In the genomic region with DNA sequence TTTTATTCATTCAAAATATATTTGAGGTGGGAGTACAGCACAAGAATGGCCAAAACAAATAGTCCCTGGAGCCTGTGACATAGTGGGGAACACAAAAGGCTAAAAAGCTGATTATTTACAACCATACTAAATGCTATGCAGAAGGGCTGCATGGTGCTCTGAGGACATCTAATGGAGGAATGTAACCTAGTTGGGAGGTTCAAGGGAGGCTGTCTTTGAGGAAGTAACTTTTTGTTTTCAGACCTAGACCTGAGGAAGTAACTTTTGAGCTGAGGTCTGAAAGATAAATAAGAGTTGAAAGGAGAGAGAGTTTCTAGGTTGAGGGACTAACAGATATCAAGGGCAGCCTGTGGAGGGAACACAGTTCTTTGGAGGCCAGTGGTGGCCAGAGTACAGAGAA, we compare ENCODE assay signal across 1 cellular context.
TF ChIP-seq lines count a peak whose summit lies in the region.

No MANE protein-coding gene starts in this region.

TF ChIP-seq in K562, 482 proteins besides CTCF, POLR2A, EP300 and RAD21 (continued from another document and continues in another):
- TF ChIP-seq, protein P1, sequence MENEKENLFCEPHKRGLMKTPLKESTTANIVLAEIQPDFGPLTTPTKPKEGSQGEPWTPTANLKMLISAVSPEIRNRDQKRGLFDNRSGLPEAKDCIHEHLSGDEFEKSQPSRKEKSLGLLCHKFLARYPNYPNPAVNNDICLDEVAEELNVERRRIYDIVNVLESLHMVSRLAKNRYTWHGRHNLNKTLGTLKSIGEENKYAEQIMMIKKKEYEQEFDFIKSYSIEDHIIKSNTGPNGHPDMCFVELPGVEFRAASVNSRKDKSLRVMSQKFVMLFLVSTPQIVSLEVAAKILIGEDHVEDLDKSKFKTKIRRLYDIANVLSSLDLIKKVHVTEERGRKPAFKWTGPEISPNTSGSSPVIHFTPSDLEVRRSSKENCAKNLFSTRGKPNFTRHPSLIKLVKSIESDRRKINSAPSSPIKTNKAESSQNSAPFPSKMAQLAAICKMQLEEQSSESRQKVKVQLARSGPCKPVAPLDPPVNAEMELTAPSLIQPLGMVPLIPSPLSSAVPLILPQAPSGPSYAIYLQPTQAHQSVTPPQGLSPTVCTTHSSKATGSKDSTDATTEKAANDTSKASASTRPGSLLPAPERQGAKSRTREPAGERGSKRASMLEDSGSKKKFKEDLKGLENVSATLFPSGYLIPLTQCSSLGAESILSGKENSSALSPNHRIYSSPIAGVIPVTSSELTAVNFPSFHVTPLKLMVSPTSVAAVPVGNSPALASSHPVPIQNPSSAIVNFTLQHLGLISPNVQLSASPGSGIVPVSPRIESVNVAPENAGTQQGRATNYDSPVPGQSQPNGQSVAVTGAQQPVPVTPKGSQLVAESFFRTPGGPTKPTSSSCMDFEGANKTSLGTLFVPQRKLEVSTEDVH (IDR thresholded peaks at IDR 0.05; ENCODE audit: low read depth, partially characterized antibody): no peak
- TF ChIP-seq SUPT5H (IDR thresholded peaks at IDR 0.05) (no peak), KAT8 (IDR thresholded peaks at IDR 0.05; ENCODE audit: low read depth) (no peak), ZNF408 (CRISPR knock-in tag; IDR thresholded peaks at IDR 0.05; ENCODE audit: low read depth) (no peak), FOXA3 (CRISPR knock-in tag; conservative IDR thresholded peaks at IDR 0.05 in 1 of 2, IDR thresholded peaks at IDR 0.05 in 1 of 2) (peak in 1 of 2 experiments; percentile 58; a peak in 1 of 4 replicates), TCF3 (CRISPR knock-in tag; IDR thresholded peaks at IDR 0.05) (peak; percentile 29; the same call in 1 of the 2 replicates), NFATC3 (IDR thresholded peaks at IDR 0.05) (no peak), SMC3 (conservative IDR thresholded peaks at IDR 0.05; ENCODE audit: insufficient read depth, low read depth, low read length) (peak; percentile 93), ATF1 (CRISPR knock-in tag; IDR thresholded peaks at IDR 0.05) (no peak), ATF1 (tag; IDR thresholded peaks at IDR 0.05) (no peak), JUND (IDR thresholded peaks at IDR 0.05; ENCODE audit: borderline replicate concordance, low read depth, low read length) (no peak; the same call in 1 of the 2 replicates), JUND (tag; IDR thresholded peaks at IDR 0.05; ENCODE audit: borderline replicate concordance, low read depth, low read length) (peak; percentile 36; the same call in 1 of the 3 replicates), JUN (IDR thresholded peaks at IDR 0.05; ENCODE audit: borderline replicate concordance, low read depth, low read length) (no peak), JUN (CRISPR knock-in tag; IDR thresholded peaks at IDR 0.05; ENCODE audit: borderline replicate concordance) (no peak), ZNF324 (CRISPR knock-in tag; IDR thresholded peaks at IDR 0.05) (no peak), ZNF696 (CRISPR knock-in tag; conservative IDR thresholded peaks at IDR 0.05) (no peak), MBD2 (IDR thresholded peaks at IDR 0.05; ENCODE audit: borderline replicate concordance, low read depth) (no peak), ILK (tag; IDR thresholded peaks at IDR 0.05; ENCODE audit: borderline replicate concordance, low read depth) (no peak), SP1 (CRISPR knock-in tag; IDR thresholded peaks at IDR 0.05) (peak; percentile 27; the same call in 1 of the 2 replicates), KDM2B (CRISPR knock-in tag; IDR thresholded peaks at IDR 0.05) (no peak), MEF2D (tag; conservative IDR thresholded peaks at IDR 0.05; ENCODE audit: low read depth) (no peak), ZNF175 (CRISPR knock-in tag; IDR thresholded peaks at IDR 0.05; ENCODE audit: low read depth) (no peak), KLF6 (CRISPR knock-in tag; IDR thresholded peaks at IDR 0.05; ENCODE audit: borderline replicate concordance) (no peak), HDGF (IDR thresholded peaks at IDR 0.05) (no peak), POLR2B (IDR thresholded peaks at IDR 0.05; ENCODE audit: low read depth, partially characterized antibody) (no peak), HNRNPK (IDR thresholded peaks at IDR 0.05; ENCODE audit: low read depth, low read length, poor library complexity, severe bottlenecking) (no peak), BRF1 (IDR thresholded peaks at IDR 0.05; ENCODE audit: borderline replicate concordance, extremely low read depth, insufficient read length) (no peak)
- TF ChIP-seq, protein P2, sequence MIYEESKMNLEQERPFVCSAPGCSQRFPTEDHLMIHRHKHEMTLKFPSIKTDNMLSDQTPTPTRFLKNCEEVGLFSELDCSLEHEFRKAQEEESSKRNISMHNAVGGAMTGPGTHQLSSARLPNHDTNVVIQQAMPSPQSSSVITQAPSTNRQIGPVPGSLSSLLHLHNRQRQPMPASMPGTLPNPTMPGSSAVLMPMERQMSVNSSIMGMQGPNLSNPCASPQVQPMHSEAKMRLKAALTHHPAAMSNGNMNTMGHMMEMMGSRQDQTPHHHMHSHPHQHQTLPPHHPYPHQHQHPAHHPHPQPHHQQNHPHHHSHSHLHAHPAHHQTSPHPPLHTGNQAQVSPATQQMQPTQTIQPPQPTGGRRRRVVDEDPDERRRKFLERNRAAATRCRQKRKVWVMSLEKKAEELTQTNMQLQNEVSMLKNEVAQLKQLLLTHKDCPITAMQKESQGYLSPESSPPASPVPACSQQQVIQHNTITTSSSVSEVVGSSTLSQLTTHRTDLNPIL (CRISPR knock-in tag; IDR thresholded peaks at IDR 0.05): no peak
- TF ChIP-seq, protein P3, sequence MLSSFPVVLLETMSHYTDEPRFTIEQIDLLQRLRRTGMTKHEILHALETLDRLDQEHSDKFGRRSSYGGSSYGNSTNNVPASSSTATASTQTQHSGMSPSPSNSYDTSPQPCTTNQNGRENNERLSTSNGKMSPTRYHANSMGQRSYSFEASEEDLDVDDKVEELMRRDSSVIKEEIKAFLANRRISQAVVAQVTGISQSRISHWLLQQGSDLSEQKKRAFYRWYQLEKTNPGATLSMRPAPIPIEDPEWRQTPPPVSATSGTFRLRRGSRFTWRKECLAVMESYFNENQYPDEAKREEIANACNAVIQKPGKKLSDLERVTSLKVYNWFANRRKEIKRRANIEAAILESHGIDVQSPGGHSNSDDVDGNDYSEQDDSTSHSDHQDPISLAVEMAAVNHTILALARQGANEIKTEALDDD (IDR thresholded peaks at IDR 0.05): peak; percentile 91
- TF ChIP-seq, protein P4, sequence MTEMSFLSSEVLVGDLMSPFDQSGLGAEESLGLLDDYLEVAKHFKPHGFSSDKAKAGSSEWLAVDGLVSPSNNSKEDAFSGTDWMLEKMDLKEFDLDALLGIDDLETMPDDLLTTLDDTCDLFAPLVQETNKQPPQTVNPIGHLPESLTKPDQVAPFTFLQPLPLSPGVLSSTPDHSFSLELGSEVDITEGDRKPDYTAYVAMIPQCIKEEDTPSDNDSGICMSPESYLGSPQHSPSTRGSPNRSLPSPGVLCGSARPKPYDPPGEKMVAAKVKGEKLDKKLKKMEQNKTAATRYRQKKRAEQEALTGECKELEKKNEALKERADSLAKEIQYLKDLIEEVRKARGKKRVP (CRISPR knock-in tag; IDR thresholded peaks at IDR 0.05): no peak
- TF ChIP-seq, protein P5, sequence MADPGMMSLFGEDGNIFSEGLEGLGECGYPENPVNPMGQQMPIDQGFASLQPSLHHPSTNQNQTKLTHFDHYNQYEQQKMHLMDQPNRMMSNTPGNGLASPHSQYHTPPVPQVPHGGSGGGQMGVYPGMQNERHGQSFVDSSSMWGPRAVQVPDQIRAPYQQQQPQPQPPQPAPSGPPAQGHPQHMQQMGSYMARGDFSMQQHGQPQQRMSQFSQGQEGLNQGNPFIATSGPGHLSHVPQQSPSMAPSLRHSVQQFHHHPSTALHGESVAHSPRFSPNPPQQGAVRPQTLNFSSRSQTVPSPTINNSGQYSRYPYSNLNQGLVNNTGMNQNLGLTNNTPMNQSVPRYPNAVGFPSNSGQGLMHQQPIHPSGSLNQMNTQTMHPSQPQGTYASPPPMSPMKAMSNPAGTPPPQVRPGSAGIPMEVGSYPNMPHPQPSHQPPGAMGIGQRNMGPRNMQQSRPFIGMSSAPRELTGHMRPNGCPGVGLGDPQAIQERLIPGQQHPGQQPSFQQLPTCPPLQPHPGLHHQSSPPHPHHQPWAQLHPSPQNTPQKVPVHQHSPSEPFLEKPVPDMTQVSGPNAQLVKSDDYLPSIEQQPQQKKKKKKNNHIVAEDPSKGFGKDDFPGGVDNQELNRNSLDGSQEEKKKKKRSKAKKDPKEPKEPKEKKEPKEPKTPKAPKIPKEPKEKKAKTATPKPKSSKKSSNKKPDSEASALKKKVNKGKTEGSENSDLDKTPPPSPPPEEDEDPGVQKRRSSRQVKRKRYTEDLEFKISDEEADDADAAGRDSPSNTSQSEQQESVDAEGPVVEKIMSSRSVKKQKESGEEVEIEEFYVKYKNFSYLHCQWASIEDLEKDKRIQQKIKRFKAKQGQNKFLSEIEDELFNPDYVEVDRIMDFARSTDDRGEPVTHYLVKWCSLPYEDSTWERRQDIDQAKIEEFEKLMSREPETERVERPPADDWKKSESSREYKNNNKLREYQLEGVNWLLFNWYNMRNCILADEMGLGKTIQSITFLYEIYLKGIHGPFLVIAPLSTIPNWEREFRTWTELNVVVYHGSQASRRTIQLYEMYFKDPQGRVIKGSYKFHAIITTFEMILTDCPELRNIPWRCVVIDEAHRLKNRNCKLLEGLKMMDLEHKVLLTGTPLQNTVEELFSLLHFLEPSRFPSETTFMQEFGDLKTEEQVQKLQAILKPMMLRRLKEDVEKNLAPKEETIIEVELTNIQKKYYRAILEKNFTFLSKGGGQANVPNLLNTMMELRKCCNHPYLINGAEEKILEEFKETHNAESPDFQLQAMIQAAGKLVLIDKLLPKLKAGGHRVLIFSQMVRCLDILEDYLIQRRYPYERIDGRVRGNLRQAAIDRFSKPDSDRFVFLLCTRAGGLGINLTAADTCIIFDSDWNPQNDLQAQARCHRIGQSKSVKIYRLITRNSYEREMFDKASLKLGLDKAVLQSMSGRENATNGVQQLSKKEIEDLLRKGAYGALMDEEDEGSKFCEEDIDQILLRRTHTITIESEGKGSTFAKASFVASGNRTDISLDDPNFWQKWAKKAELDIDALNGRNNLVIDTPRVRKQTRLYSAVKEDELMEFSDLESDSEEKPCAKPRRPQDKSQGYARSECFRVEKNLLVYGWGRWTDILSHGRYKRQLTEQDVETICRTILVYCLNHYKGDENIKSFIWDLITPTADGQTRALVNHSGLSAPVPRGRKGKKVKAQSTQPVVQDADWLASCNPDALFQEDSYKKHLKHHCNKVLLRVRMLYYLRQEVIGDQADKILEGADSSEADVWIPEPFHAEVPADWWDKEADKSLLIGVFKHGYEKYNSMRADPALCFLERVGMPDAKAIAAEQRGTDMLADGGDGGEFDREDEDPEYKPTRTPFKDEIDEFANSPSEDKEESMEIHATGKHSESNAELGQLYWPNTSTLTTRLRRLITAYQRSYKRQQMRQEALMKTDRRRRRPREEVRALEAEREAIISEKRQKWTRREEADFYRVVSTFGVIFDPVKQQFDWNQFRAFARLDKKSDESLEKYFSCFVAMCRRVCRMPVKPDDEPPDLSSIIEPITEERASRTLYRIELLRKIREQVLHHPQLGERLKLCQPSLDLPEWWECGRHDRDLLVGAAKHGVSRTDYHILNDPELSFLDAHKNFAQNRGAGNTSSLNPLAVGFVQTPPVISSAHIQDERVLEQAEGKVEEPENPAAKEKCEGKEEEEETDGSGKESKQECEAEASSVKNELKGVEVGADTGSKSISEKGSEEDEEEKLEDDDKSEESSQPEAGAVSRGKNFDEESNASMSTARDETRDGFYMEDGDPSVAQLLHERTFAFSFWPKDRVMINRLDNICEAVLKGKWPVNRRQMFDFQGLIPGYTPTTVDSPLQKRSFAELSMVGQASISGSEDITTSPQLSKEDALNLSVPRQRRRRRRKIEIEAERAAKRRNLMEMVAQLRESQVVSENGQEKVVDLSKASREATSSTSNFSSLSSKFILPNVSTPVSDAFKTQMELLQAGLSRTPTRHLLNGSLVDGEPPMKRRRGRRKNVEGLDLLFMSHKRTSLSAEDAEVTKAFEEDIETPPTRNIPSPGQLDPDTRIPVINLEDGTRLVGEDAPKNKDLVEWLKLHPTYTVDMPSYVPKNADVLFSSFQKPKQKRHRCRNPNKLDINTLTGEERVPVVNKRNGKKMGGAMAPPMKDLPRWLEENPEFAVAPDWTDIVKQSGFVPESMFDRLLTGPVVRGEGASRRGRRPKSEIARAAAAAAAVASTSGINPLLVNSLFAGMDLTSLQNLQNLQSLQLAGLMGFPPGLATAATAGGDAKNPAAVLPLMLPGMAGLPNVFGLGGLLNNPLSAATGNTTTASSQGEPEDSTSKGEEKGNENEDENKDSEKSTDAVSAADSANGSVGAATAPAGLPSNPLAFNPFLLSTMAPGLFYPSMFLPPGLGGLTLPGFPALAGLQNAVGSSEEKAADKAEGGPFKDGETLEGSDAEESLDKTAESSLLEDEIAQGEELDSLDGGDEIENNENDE (IDR thresholded peaks at IDR 0.05; ENCODE audit: low read depth, low read length): no peak
- TF ChIP-seq, protein P6, sequence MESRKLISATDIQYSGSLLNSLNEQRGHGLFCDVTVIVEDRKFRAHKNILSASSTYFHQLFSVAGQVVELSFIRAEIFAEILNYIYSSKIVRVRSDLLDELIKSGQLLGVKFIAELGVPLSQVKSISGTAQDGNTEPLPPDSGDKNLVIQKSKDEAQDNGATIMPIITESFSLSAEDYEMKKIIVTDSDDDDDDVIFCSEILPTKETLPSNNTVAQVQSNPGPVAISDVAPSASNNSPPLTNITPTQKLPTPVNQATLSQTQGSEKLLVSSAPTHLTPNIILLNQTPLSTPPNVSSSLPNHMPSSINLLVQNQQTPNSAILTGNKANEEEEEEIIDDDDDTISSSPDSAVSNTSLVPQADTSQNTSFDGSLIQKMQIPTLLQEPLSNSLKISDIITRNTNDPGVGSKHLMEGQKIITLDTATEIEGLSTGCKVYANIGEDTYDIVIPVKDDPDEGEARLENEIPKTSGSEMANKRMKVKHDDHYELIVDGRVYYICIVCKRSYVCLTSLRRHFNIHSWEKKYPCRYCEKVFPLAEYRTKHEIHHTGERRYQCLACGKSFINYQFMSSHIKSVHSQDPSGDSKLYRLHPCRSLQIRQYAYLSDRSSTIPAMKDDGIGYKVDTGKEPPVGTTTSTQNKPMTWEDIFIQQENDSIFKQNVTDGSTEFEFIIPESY (CRISPR knock-in tag; IDR thresholded peaks at IDR 0.05): no peak
- TF ChIP-seq, protein P7, sequence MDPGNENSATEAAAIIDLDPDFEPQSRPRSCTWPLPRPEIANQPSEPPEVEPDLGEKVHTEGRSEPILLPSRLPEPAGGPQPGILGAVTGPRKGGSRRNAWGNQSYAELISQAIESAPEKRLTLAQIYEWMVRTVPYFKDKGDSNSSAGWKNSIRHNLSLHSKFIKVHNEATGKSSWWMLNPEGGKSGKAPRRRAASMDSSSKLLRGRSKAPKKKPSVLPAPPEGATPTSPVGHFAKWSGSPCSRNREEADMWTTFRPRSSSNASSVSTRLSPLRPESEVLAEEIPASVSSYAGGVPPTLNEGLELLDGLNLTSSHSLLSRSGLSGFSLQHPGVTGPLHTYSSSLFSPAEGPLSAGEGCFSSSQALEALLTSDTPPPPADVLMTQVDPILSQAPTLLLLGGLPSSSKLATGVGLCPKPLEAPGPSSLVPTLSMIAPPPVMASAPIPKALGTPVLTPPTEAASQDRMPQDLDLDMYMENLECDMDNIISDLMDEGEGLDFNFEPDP (CRISPR knock-in tag; IDR thresholded peaks at IDR 0.05): no peak
- TF ChIP-seq, protein P8, sequence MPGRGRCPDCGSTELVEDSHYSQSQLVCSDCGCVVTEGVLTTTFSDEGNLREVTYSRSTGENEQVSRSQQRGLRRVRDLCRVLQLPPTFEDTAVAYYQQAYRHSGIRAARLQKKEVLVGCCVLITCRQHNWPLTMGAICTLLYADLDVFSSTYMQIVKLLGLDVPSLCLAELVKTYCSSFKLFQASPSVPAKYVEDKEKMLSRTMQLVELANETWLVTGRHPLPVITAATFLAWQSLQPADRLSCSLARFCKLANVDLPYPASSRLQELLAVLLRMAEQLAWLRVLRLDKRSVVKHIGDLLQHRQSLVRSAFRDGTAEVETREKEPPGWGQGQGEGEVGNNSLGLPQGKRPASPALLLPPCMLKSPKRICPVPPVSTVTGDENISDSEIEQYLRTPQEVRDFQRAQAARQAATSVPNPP (IDR thresholded peaks at IDR 0.05; ENCODE audit: borderline replicate concordance, insufficient read depth, insufficient read length): no peak
